Comparison of ENCODE assay signal across 8 cellular contexts in the genomic region with DNA sequence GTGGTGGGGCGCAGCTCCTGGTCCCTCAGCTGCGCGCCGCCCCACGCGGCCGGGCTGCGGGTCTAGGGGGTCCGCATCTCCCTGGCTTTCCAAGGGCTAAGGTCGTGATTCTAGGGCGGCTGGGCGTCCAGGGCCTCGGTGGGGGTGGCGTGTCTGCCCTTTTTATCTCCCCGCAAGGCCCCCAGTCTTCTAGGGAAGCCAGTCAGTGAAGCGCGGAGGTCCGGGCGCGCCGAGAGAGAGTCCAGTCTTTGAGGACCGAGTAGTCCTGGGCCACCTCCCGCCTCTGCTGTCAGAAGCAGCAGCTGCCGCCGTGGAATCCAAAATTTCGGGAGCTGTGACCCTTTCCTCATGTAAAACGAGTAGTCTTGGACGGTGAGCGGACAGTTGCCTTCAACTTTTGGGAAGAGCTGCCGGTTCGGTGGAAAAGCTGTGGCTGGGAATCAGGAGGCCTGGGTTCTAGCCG. TPM values are rescaled to one million over a fixed set of nuclear protein-coding genes. Genes with fewer than 3 reads are reported as not detected.
DNase-seq lines count a peak whose midpoint lies in the region; ATAC-seq, FAIRE-seq and TF ChIP-seq lines count a peak whose summit lies in the region.
"Not testable (repeated sequence)": the region's sequence is repeated elsewhere in the genome, so short reads cannot be mapped to it uniquely, and the experiment has no call there.

No MANE protein-coding gene starts in this region.

- peak overlapping the region; percentile 91 for H2AFZ ChIP-seq in fibroblast of lung (ENCODE audit: low read length)

- H4K20me1 ChIP-seq in BLaER1 treated with 17β-estradiol and CSF1 and Interleukin-3, amounts not matched to agents 10 nM and 100 nM: peaks cover 6 to 25% (median 14%) of the 10 kb centered on the region in 11 experiments; a peak in 14 of 22 replicates
- H4K20me1 ChIP-seq in fibroblast of lung (ENCODE audit: control insufficient read depth, extremely low read depth, insufficient read depth, low read length): not testable (repeated sequence)

- H3K9me3 ChIP-seq in BLaER1 treated with 17β-estradiol and CSF1 and Interleukin-3, amounts not matched to agents 10 nM and 100 nM (replicated peaks in 1 of 11): peaks cover 0 to 11% (median 9%) of the 10 kb centered on the region in 11 experiments; a peak in 17 of 22 replicates
- H3K9me3 ChIP-seq in fibroblast of lung (ENCODE audit: control insufficient read depth, insufficient read depth, low read depth, low read length); small intestine (ENCODE audit: control insufficient read depth, low read depth): not testable (repeated sequence)

- not testable (repeated sequence) for H3K27me3 ChIP-seq in BLaER1 treated with 17β-estradiol and CSF1 and Interleukin-3, amounts not matched to agents 10 nM and 100 nM; fibroblast of lung (ENCODE audit: control insufficient read depth, insufficient read depth, low read length); small intestine (ENCODE audit: control insufficient read depth in 2 of 2, insufficient read depth in 2 of 2, low read length in 2 of 2)

- peak overlapping the region; percentile 87 for H3K4me3 Mint-ChIP-seq in activated naive CD8-positive, alpha-beta T cell treated with anti-CD3 and anti-CD28 coated beads, Interleukin-2, amount 50 U/mL, for 24 hours
- peak overlapping the region; percentile 99 for H3K4me3 Mint-ChIP-seq in memory B cell

- 0 to 2% (median 1%) methylated on average over 32 of the region's 32 CpGs for WGBS in small intestine, 3 donors

- peaks cover 58% of the 10 kb centered on the region for H3K4me1 Mint-ChIP-seq in activated naive CD8-positive, alpha-beta T cell treated with anti-CD3 and anti-CD28 coated beads, Interleukin-2, amount 50 U/mL, for 24 hours
- H3K4me1 Mint-ChIP-seq in memory B cell: peaks cover 37% of the 10 kb centered on the region

- peak overlapping the region; percentile 88 to 98 (median 95) for H3K4me2 ChIP-seq in BLaER1 treated with 17β-estradiol and CSF1 and Interleukin-3, amounts not matched to agents 10 nM and 100 nM
- peak overlapping the region; percentile 88 for H3K4me2 ChIP-seq in fibroblast of lung (ENCODE audit: extremely low read depth, insufficient read depth, low read length)

- DNase-seq in activated naive CD8-positive, alpha-beta T cell treated with anti-CD3 and anti-CD28 coated beads, Interleukin-2, amount 50 U/mL, for 24 hours: peak; percentile 33
- peak in 1 of 2 donors; percentile 28 for DNase-seq in fibroblast of lung (ENCODE audit: low read depth in 2 of 2)
- not testable (repeated sequence) for DNase-seq in memory B cell (ENCODE audit: low spot score in 2 of 2)
- DNase-seq in small intestine: peak; percentile 18

- not testable (repeated sequence) for H3K27me3 Mint-ChIP-seq in activated naive CD8-positive, alpha-beta T cell treated with anti-CD3 and anti-CD28 coated beads, Interleukin-2, amount 50 U/mL, for 24 hours; memory B cell

- peak; percentile 8 for ATAC-seq in GM21390 (IDR thresholded peaks at IDR 0.05; ENCODE audit: unreplicated experiment)
- ATAC-seq in HG03175 (IDR thresholded peaks at IDR 0.05; ENCODE audit: unreplicated experiment): peak; percentile 28
- ATAC-seq in activated naive CD8-positive, alpha-beta T cell treated with anti-CD3 and anti-CD28 coated beads, Interleukin-2, amount 50 U/mL, for 24 hours: peak; percentile 9
- not testable (repeated sequence) for ATAC-seq in memory B cell (ENCODE audit: low read depth)

- H3K9me3 Mint-ChIP-seq in activated naive CD8-positive, alpha-beta T cell treated with anti-CD3 and anti-CD28 coated beads, Interleukin-2, amount 50 U/mL, for 24 hours; memory B cell: not testable (repeated sequence)

- H3K27ac ChIP-seq in BLaER1 treated with 17β-estradiol and CSF1 and Interleukin-3, amounts not matched to agents 10 nM and 100 nM: peak overlapping the region; percentile 86 to 97 (median 91)
- H3K27ac ChIP-seq in fibroblast of lung (ENCODE audit: insufficient read depth, low read length): peak overlapping the region; percentile 76
- H3K27ac ChIP-seq in small intestine (ENCODE audit: low read depth in 1 of 2, low read length in 1 of 2): peak overlapping the region; percentile 92 to 96

- H3K4me1 ChIP-seq in BLaER1 treated with 17β-estradiol and CSF1 and Interleukin-3, amounts not matched to agents 10 nM and 100 nM: peaks cover 16 to 54% (median 27%) of the 10 kb centered on the region in 10 experiments
- not testable (repeated sequence) for H3K4me1 ChIP-seq in fibroblast of lung (ENCODE audit: control insufficient read depth, extremely low read depth, insufficient read depth, low read length); small intestine (ENCODE audit: control insufficient read depth in 2 of 2, insufficient read depth in 1 of 2, low read depth in 1 of 2, low read length in 1 of 2)

- H3K79me2 ChIP-seq in fibroblast of lung (ENCODE audit: control insufficient read depth, insufficient read depth, low read length): not testable (repeated sequence)

- peaks cover 0 to 11% (median 4%) of the 10 kb centered on the region in 11 experiments; a peak in 6 of 22 replicates for H3K36me3 ChIP-seq in BLaER1 treated with 17β-estradiol and CSF1 and Interleukin-3, amounts not matched to agents 10 nM and 100 nM
- not testable (repeated sequence) for H3K36me3 ChIP-seq in fibroblast of lung (ENCODE audit: control insufficient read depth, insufficient read depth, low read length); small intestine (ENCODE audit: control insufficient read depth in 2 of 2, insufficient read depth in 2 of 2, low read length in 2 of 2)

- H3K27ac Mint-ChIP-seq in activated naive CD8-positive, alpha-beta T cell treated with anti-CD3 and anti-CD28 coated beads, Interleukin-2, amount 50 U/mL, for 24 hours: peak overlapping the region; percentile 94
- H3K27ac Mint-ChIP-seq in memory B cell: peak overlapping the region; percentile 99

- not testable (repeated sequence) for TF ChIP-seq CTCF in fibroblast of lung (conservative IDR thresholded peaks at IDR 0.05 in 1 of 2, IDR thresholded peaks at IDR 0.05 in 1 of 2; ENCODE audit: low read depth in 1 of 2, low read length in 2 of 2)

- H3K9ac ChIP-seq in BLaER1 treated with 17β-estradiol and CSF1 and Interleukin-3, amounts not matched to agents 10 nM and 100 nM: peak overlapping the region; percentile 83 to 98 (median 93)
- peak overlapping the region; percentile 78 for H3K9ac ChIP-seq in fibroblast of lung (ENCODE audit: insufficient read depth, low read length)

- peak overlapping the region; percentile 76 to 99 (median 90) for H3K4me3 ChIP-seq in BLaER1 treated with 17β-estradiol and CSF1 and Interleukin-3, amounts not matched to agents 10 nM and 100 nM
- peak overlapping the region; percentile 68 to 94 (median 79) for H3K4me3 ChIP-seq in fibroblast of lung (replicated peaks in 1 of 4; ENCODE audit: control extremely low read depth in 1 of 4, insufficient read depth in 1 of 4, low read depth in 3 of 4, low read length in 4 of 4)
- peak overlapping the region; percentile 92 to 99 for H3K4me3 ChIP-seq in small intestine (ENCODE audit: low read depth in 1 of 2, low read length in 2 of 2)

- H3K36me3 Mint-ChIP-seq in activated naive CD8-positive, alpha-beta T cell treated with anti-CD3 and anti-CD28 coated beads, Interleukin-2, amount 50 U/mL, for 24 hours (ENCODE audit: low read depth): peaks cover 16% of the 10 kb centered on the region
- not testable (repeated sequence) for H3K36me3 Mint-ChIP-seq in memory B cell

- FAIRE-seq in small intestine (lab: Jason Lieb, UNC): not testable (repeated sequence)

TF ChIP-seq in PFSK-1, 5 proteins besides CTCF, POLR2A, EP300 and RAD21:
- TF ChIP-seq POLR2AphosphoS5 (IDR thresholded peaks at IDR 0.05; ENCODE audit: low read depth, low read length): 0 out of 2 replicates have a peak, but pooled peaks have one; percentile 7
TF ChIP-seq in PFSK-1: peak in this region for 1; not testable (repeated sequence) for 4.

RNA-seq across cellular contexts. Expression of gene ZCCHC7, which starts 40.2 kb away (rescaled TPM):
- polyA plus RNA-seq in PFSK-1 (2012; ENCODE audit: insufficient read length, low read depth): 11.3 TPM
- 23.8 and 24.7 TPM in 2 replicates for total RNA-seq in fibroblast of lung
- 12.4 and 15.0 TPM in 2 replicates for polyA plus RNA-seq in fibroblast of lung
- polyA plus RNA-seq in fibroblast of lung (2012): 10.2 and 11.9 TPM in 2 replicates
- polyA minus RNA-seq in fibroblast of lung (ENCODE audit: low replicate concordance): 19.5 and 37.3 TPM in 2 replicates
- 1 to 10 TPM; 4.9 to 9.1 (median 6.7) TPM for polyA plus RNA-seq in small intestine

RNA-seq across cellular contexts. Expression of gene PAX5, which starts 46.1 kb away (rescaled TPM):
- 5.7 TPM for polyA plus RNA-seq in PFSK-1 (2012; ENCODE audit: insufficient read length, low read depth)
- not detected in 2 replicates for total RNA-seq in fibroblast of lung
- polyA plus RNA-seq in fibroblast of lung (not detected in 2 replicates), small intestine (1 to 10 TPM in 1 of 3 donors, under 1 TPM in 1, not detected in 1; under 0.01 to 1.1 TPM)
- polyA plus RNA-seq in fibroblast of lung (2012): not detected in 2 replicates
- polyA minus RNA-seq in fibroblast of lung (ENCODE audit: low replicate concordance): not detected in 2 replicates
